Comparison of ENCODE assay signal across 30 cellular contexts in the genomic region with DNA sequence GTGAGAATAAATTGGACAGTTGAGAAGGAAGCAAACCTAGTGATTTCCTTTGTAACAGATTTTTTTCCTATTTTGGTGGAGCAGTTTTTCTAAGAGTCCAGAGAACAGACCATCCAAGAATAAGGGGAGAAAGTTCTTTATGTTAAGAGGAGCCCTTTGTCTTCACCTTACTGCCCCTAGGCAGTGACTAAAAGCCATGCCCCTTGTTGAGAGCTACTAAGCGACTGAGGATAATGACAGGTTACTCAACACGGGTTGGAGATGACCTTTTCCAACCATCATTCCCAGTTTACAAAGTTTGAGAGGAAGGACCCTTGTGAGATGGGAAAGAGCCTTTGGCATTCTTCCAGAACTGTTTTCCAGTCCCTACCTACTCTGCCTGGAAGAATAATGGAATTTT. TPM values are rescaled to one million over a fixed set of nuclear protein-coding genes. Genes with fewer than 3 reads are reported as not detected.
"Had no signal": no experiment of that assay in that cellular context is flagged by ENCODE, and none has a peak within 500 bp of the region (broad histone marks: within the 10 kb centered on the region; RNA-seq: fewer than 3 reads in every experiment).

No MANE protein-coding gene starts in this region.

- H3K4me3 Mint-ChIP-seq: activated CD4-positive, alpha-beta memory T cell treated with anti-CD3 and anti-CD28 coated beads, Interleukin-2, amount 10 ng/mL, durations not matched to agents 7 days and 5 days; activated CD4-positive, alpha-beta T cell treated with anti-CD3 and anti-CD28 coated beads, Interleukin-2, amount 10 ng/mL, durations not matched to agents 7 days and 5 days; activated naive CD4-positive, alpha-beta T cell treated with anti-CD3 and anti-CD28 coated beads, Interleukin-2, amount 50 U/mL, for 24 hours; activated naive CD8-positive, alpha-beta T cell treated with anti-CD3 and anti-CD28 coated beads, Interleukin-2, amount 50 U/mL, for 24 hours; activated T-cell treated with anti-CD3 and anti-CD28 coated beads, Interleukin-2, amount 50 U/mL, for 4 hours; activated T-helper 17 cell treated with anti-CD3 and anti-CD28 coated beads, Interleukin-2, amount 50 U/mL, for 72 hours; natural killer cell treated with Interleukin-12 subunit alpha and Interleukin-12 subunit beta and Interleukin-15 and Interleukin-18, amount 100 ng/mL, for 72 hours; stimulated activated naive B cell treated with anti-CD40 and anti-IgM and Interleukin-4, amounts not matched to agents 10 μg/mL and 1 μg/mL and 100 μg/mL, for 72 hours had no signal

- H3K9ac ChIP-seq: parathyroid adenoma had no signal

- H3K79me2 ChIP-seq: parathyroid adenoma had no signal

- H3K27ac ChIP-seq: epithelial cell of prostate, esophagus squamous epithelium, heart right ventricle, left lung, lower lobe of right lung, parathyroid adenoma, psoas muscle, stomach, thyroid gland, upper lobe of right lung, WERI-Rb-1 had no signal

- H2AFZ ChIP-seq: parathyroid adenoma had no signal

- H3K36me3 ChIP-seq: esophagus squamous epithelium, heart right ventricle, left lung, lower lobe of right lung, stomach, thyroid gland, upper lobe of right lung, WERI-Rb-1 had no signal

- H3K27ac Mint-ChIP-seq: activated CD4-positive, alpha-beta memory T cell treated with anti-CD3 and anti-CD28 coated beads, Interleukin-2, amount 10 ng/mL, durations not matched to agents 7 days and 5 days; activated CD4-positive, alpha-beta T cell treated with anti-CD3 and anti-CD28 coated beads, Interleukin-2, amount 10 ng/mL, durations not matched to agents 7 days and 5 days; activated naive CD4-positive, alpha-beta T cell treated with anti-CD3 and anti-CD28 coated beads, Interleukin-2, amount 50 U/mL, for 24 hours; activated naive CD8-positive, alpha-beta T cell treated with anti-CD3 and anti-CD28 coated beads, Interleukin-2, amount 50 U/mL, for 24 hours; activated T-helper 17 cell treated with anti-CD3 and anti-CD28 coated beads, Interleukin-2, amount 50 U/mL, for 72 hours; natural killer cell treated with Interleukin-12 subunit alpha and Interleukin-12 subunit beta and Interleukin-15 and Interleukin-18, amount 100 ng/mL, for 72 hours; stimulated activated naive B cell treated with anti-CD40 and anti-IgM and Interleukin-4, amounts not matched to agents 10 μg/mL and 1 μg/mL and 100 μg/mL, for 72 hours had no signal

- H3K4me1 ChIP-seq: heart right ventricle, left lung, lower lobe of right lung, parathyroid adenoma, psoas muscle, thyroid gland, upper lobe of right lung had no signal

- H3K9me3 Mint-ChIP-seq: activated CD4-positive, alpha-beta memory T cell treated with anti-CD3 and anti-CD28 coated beads, Interleukin-2, amount 10 ng/mL, durations not matched to agents 7 days and 5 days; activated CD4-positive, alpha-beta T cell treated with anti-CD3 and anti-CD28 coated beads, Interleukin-2, amount 10 ng/mL, durations not matched to agents 7 days and 5 days; activated naive CD4-positive, alpha-beta T cell treated with anti-CD3 and anti-CD28 coated beads, Interleukin-2, amount 50 U/mL, for 24 hours; activated naive CD8-positive, alpha-beta T cell treated with anti-CD3 and anti-CD28 coated beads, Interleukin-2, amount 50 U/mL, for 24 hours; activated T-cell treated with anti-CD3 and anti-CD28 coated beads, Interleukin-2, amount 50 U/mL, for 4 hours; activated T-helper 17 cell treated with anti-CD3 and anti-CD28 coated beads, Interleukin-2, amount 50 U/mL, for 72 hours; natural killer cell treated with Interleukin-12 subunit alpha and Interleukin-12 subunit beta and Interleukin-15 and Interleukin-18, amount 100 ng/mL, for 72 hours; stimulated activated naive B cell treated with anti-CD40 and anti-IgM and Interleukin-4, amounts not matched to agents 10 μg/mL and 1 μg/mL and 100 μg/mL, for 72 hours had no signal

- H3K36me3 Mint-ChIP-seq: activated naive CD4-positive, alpha-beta T cell treated with anti-CD3 and anti-CD28 coated beads, Interleukin-2, amount 50 U/mL, for 24 hours; natural killer cell treated with Interleukin-12 subunit alpha and Interleukin-12 subunit beta and Interleukin-15 and Interleukin-18, amount 100 ng/mL, for 72 hours; stimulated activated naive B cell treated with anti-CD40 and anti-IgM and Interleukin-4, amounts not matched to agents 10 μg/mL and 1 μg/mL and 100 μg/mL, for 72 hours had no signal

- H3K4me3 ChIP-seq: esophagus squamous epithelium, heart right ventricle, left lung, lower lobe of right lung, mucosa of descending colon, psoas muscle, smooth muscle cell, stomach, thyroid gland, upper lobe of right lung had no signal

- H3K27me3 ChIP-seq: thyroid gland, upper lobe of right lung had no signal

- DNase-seq: activated CD4-positive, alpha-beta memory T cell treated with anti-CD3 and anti-CD28 coated beads, Interleukin-2, amount 10 ng/mL, durations not matched to agents 7 days and 5 days; activated CD4-positive, alpha-beta T cell treated with anti-CD3 and anti-CD28 coated beads, Interleukin-2, amount 10 ng/mL, durations not matched to agents 7 days and 5 days; activated CD4-positive, CD25-positive, alpha-beta regulatory T cell treated with anti-CD3 and anti-CD28 coated beads, Interleukin-2, amount 50 U/mL, for 72 hours; activated gamma-delta T cell treated with Interleukin-2 at 50 U/mL for 16 hours; activated naive CD8-positive, alpha-beta T cell treated with anti-CD3 and anti-CD28 coated beads, Interleukin-2, amount 50 U/mL, for 24 hours; activated T-cell treated with anti-CD3 and anti-CD28 coated beads, Interleukin-2, amount 50 U/mL, for 4 hours; amygdala; caudate nucleus; esophagus squamous epithelium; foreskin melanocyte; heart right ventricle; left lung; lower lobe of right lung; mesenchymal stem cell; mucosa of descending colon; nucleus accumbens; psoas muscle; stimulated activated CD4-positive, alpha-beta T cell treated with anti-CD3 and anti-CD28 coated beads, Interleukin-1b, Interleukin-23, amount 100 ng/mL, for 48 hours; stimulated activated naive B cell treated with anti-CD40 and anti-IgM and Interleukin-4, amounts not matched to agents 10 μg/mL and 1 μg/mL and 100 μg/mL, for 72 hours; stomach; T-helper 1 cell; thyroid gland; upper lobe of right lung; WERI-Rb-1 had no signal

- H3K4me1 Mint-ChIP-seq: activated naive CD4-positive, alpha-beta T cell treated with anti-CD3 and anti-CD28 coated beads, Interleukin-2, amount 50 U/mL, for 24 hours; activated T-helper 17 cell treated with anti-CD3 and anti-CD28 coated beads, Interleukin-2, amount 50 U/mL, for 72 hours; stimulated activated naive B cell treated with anti-CD40 and anti-IgM and Interleukin-4, amounts not matched to agents 10 μg/mL and 1 μg/mL and 100 μg/mL, for 72 hours had no signal

- H3K4me2 ChIP-seq: smooth muscle cell had no signal

- ATAC-seq: activated naive CD8-positive, alpha-beta T cell treated with anti-CD3 and anti-CD28 coated beads, Interleukin-2, amount 50 U/mL, for 24 hours; activated T-cell treated with anti-CD3 and anti-CD28 coated beads, Interleukin-2, amount 50 U/mL, for 4 hours; activated T-helper 17 cell treated with anti-CD3 and anti-CD28 coated beads, Interleukin-2, amount 50 U/mL, for 72 hours; heart right ventricle; left lung; lower lobe of right lung; mucosa of descending colon; natural killer cell treated with Interleukin-12 subunit alpha and Interleukin-12 subunit beta and Interleukin-15 and Interleukin-18, amount 100 ng/mL, for 72 hours; psoas muscle; stimulated activated naive B cell treated with anti-CD40 and anti-IgM and Interleukin-4, amounts not matched to agents 10 μg/mL and 1 μg/mL and 100 μg/mL, for 72 hours; upper lobe of right lung had no signal

- H3K9me3 ChIP-seq: esophagus squamous epithelium, heart right ventricle, left lung, lower lobe of right lung, mucosa of descending colon, psoas muscle, stomach, thyroid gland, upper lobe of right lung had no signal

RNA-seq across cellular contexts. Expression of a gene that starts 3.2 kb away (rescaled TPM):
- total RNA-seq: activated CD4-positive, alpha-beta memory T cell treated with anti-CD3 and anti-CD28 coated beads, Interleukin-2, amount 10 ng/mL, durations not matched to agents 7 days and 5 days; activated CD4-positive, alpha-beta T cell treated with anti-CD3 and anti-CD28 coated beads, Interleukin-2, amount 10 ng/mL, durations not matched to agents 7 days and 5 days; activated T-cell treated with anti-CD3 and anti-CD28 coated beads, Interleukin-2, amount 50 U/mL, for 4 hours; activated T-helper 17 cell treated with anti-CD3 and anti-CD28 coated beads, Interleukin-2, amount 50 U/mL, for 72 hours; heart right ventricle; upper lobe of right lung had no signal
- polyA plus RNA-seq: heart right ventricle had no signal
